Comparison of ENCODE assay signal across 8 cellular contexts in the genomic region with DNA sequence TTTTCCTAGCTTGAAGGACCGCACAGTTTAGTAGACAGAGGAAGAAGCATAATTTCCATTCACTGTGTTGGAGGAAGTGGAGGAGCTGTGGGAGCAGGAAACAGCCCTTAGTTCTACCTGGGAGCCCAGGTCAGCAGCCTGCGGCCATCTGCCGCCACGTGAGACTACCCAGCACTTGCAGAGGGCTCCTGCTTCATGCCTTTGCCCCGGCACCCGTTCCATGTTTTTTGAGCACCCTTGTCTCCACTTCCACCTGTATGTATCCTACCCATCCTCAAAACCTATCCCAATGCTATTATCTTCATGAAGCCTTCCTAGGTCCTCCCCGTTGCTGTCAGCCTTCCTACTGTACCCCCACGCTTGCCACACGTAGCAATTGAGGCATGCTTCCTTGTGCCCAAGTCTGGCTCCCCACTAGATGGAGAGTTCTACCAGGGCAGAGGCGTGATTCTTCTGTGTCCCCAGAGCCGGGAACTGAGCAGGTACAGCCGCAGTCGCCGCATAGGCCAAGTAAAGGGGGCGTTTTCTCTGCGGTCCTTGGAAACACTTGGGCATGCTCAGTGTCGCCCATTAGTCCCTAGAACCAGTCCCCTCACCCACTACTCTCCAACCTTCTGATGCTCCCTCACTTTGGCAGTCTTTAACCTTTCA. TPM values are rescaled to one million over a fixed set of nuclear protein-coding genes. Genes with fewer than 3 reads are reported as not detected.
A peak's percentile ranks its signal among the peaks of the same experiment; 100 is the strongest.
DNase-seq lines count a peak whose midpoint lies in the region; ATAC-seq and TF ChIP-seq lines count a peak whose summit lies in the region.

No MANE protein-coding gene starts in this region.

- H3K27ac ChIP-seq in RWPE2 (ENCODE audit: poor library complexity, severe bottlenecking) = peak overlapping the region; percentile 72
- H3K27ac ChIP-seq in esophagus squamous epithelium = peak overlapping the region; percentile 93 to 99 (median 96)

- TF ChIP-seq CTCF in RWPE2 (IDR thresholded peaks at IDR 0.05; ENCODE audit: poor library complexity, severe bottlenecking) (no peak), esophagus squamous epithelium (IDR thresholded peaks at IDR 0.05) (no peak)

- H3K4me1 ChIP-seq in RWPE2 (ENCODE audit: insufficient read depth, poor library complexity, severe bottlenecking) = peaks cover 34% of the 10 kb centered on the region
- H3K4me1 ChIP-seq in esophagus squamous epithelium = peaks cover 48 to 89% (median 56%) of the 10 kb centered on the region in 3 donors

- no peak for TF ChIP-seq POLR2A in esophagus squamous epithelium (IDR thresholded peaks at IDR 0.05)

- peak overlapping the region; percentile 76 for H3K27ac Mint-ChIP-seq in activated T-cell treated with anti-CD3 and anti-CD28 coated beads, Interleukin-2, amount 50 U/mL, for 72 hours

- H3K4me3 ChIP-seq in RWPE2 (ENCODE audit: severe bottlenecking) (peak overlapping the region; percentile 62), esophagus squamous epithelium (peak overlapping the region; percentile 71 to 96 (median 94))

- H3K36me3 Mint-ChIP-seq in activated T-cell treated with anti-CD3 and anti-CD28 coated beads, Interleukin-2, amount 50 U/mL, for 72 hours (ENCODE audit: insufficient read depth in 2 of 2) = peaks cover 7 to 12% of the 10 kb centered on the region in 2 donors

- H3K27me3 ChIP-seq in RWPE2 (ENCODE audit: insufficient read depth, poor library complexity, severe bottlenecking) (no peaks in the 10 kb centered on the region), esophagus squamous epithelium (no peaks in the 10 kb centered on the region)

- peak overlapping the region; percentile 96 to 99 for H3K4me3 Mint-ChIP-seq in activated T-cell treated with anti-CD3 and anti-CD28 coated beads, Interleukin-2, amount 50 U/mL, for 72 hours

- peaks cover 38% of the 10 kb centered on the region for H3K4me1 Mint-ChIP-seq in activated T-cell treated with anti-CD3 and anti-CD28 coated beads, Interleukin-2, amount 50 U/mL, for 72 hours (ENCODE audit: low read depth)

- 30 to 38% methylated on average over 14 to 17 of the region's 17 CpGs for WGBS in esophagus squamous epithelium, 2 donors

- no peaks in the 10 kb centered on the region for H3K9me3 Mint-ChIP-seq in activated T-cell treated with anti-CD3 and anti-CD28 coated beads, Interleukin-2, amount 50 U/mL, for 72 hours

- intact Hi-C loops in esophagus squamous epithelium (cut with DNase I) = no loop called here

- DNase-seq in activated T-cell treated with anti-CD3 and anti-CD28 coated beads, Interleukin-2, amount 50 U/mL, for 72 hours = no peak
- no peak for DNase-seq in activated T-cell treated with anti-CD3 and anti-CD28 coated beads, Interleukin-2, amount 50 U/mL, for 48 hours
- DNase-seq in RWPE2 (ENCODE audit: low spot score) = no peak
- DNase-seq in esophagus squamous epithelium (lab: John Stamatoyannopoulos, UW) = no peak
- DNase-seq in occipital lobe (lab: John Stamatoyannopoulos, UW) = peak; percentile 49
- DNase-seq in amniotic stem cell (lab: John Stamatoyannopoulos, UW) = no peak
- no peak for DNase-seq in activated CD8-positive, alpha-beta memory T cell treated with anti-CD3 and anti-CD28 coated beads, Interleukin-2, amount 50 U/mL, for 48 hours

- H3K27me3 Mint-ChIP-seq in activated T-cell treated with anti-CD3 and anti-CD28 coated beads, Interleukin-2, amount 50 U/mL, for 72 hours (ENCODE audit: low read depth) = no peaks in the 10 kb centered on the region

- H3K36me3 ChIP-seq in RWPE2 (ENCODE audit: low read depth) = peaks cover 9% of the 10 kb centered on the region; the same call in 1 of the 2 replicates
- no peaks in the 10 kb centered on the region for H3K36me3 ChIP-seq in esophagus squamous epithelium

- no peaks in the 10 kb centered on the region for H3K9me3 ChIP-seq in RWPE2 (ENCODE audit: severe bottlenecking)
- H3K9me3 ChIP-seq in esophagus squamous epithelium = no peaks in the 10 kb centered on the region

- ATAC-seq in activated T-cell treated with anti-CD3 and anti-CD28 coated beads, Interleukin-2, amount 50 U/mL, for 72 hours (replicated peaks in 1 of 2) = peak; percentile 21 to 27
- peak; percentile 9 for ATAC-seq in HG02938 (IDR thresholded peaks at IDR 0.05; ENCODE audit: unreplicated experiment)
- no peak for ATAC-seq in RWPE2 (ENCODE audit: low read depth)

RNA-seq across cellular contexts. Expression of a gene that starts 1.9 kb away (rescaled TPM):
- total RNA-seq in activated T-cell treated with anti-CD3 and anti-CD28 coated beads, Interleukin-2, amount 50 U/mL, for 72 hours = 10 to 100 TPM; 24.5 to 28.3 TPM
- total RNA-seq in esophagus squamous epithelium (10 to 100 TPM; 10.4 to 40.0 (median 23.2) TPM), occipital lobe (3.0 TPM)

RNA-seq across cellular contexts. Expression of a gene that starts 38.0 kb away (rescaled TPM):
- total RNA-seq in activated T-cell treated with anti-CD3 and anti-CD28 coated beads, Interleukin-2, amount 50 U/mL, for 72 hours = 1 to 10 TPM in 1 of 2 donors, under 1 TPM in 1; 0.99 to 1.4 TPM
- total RNA-seq in esophagus squamous epithelium = 1 to 10 TPM; 3.0 to 7.3 (median 4.7) TPM
- 7.2 TPM for total RNA-seq in occipital lobe

RNA-seq across cellular contexts. Expression of a gene that starts 50.4 kb away (rescaled TPM):
- 10 to 100 TPM; 19.5 to 20.4 TPM for total RNA-seq in activated T-cell treated with anti-CD3 and anti-CD28 coated beads, Interleukin-2, amount 50 U/mL, for 72 hours
- total RNA-seq in esophagus squamous epithelium (10 to 100 TPM; 38.9 to 59.3 (median 48.3) TPM), occipital lobe (93.9 TPM)

RNA-seq across cellular contexts. Expression of a gene that starts 54.6 kb away (rescaled TPM):
- 10 to 100 TPM; 89.9 to 98.0 TPM for total RNA-seq in activated T-cell treated with anti-CD3 and anti-CD28 coated beads, Interleukin-2, amount 50 U/mL, for 72 hours
- total RNA-seq in esophagus squamous epithelium (100 to 1,000 TPM in 3 of 4 donors, 10 to 100 TPM in 1; 70.1 to 169 (median 135) TPM), occipital lobe (183 TPM)

RNA-seq across cellular contexts. Expression of a gene that starts 59.6 kb away (rescaled TPM):
- total RNA-seq in activated T-cell treated with anti-CD3 and anti-CD28 coated beads, Interleukin-2, amount 50 U/mL, for 72 hours = 10 to 100 TPM; 21.4 to 31.0 TPM
- total RNA-seq in esophagus squamous epithelium = 10 to 100 TPM; 14.0 to 34.6 (median 27.7) TPM
- 15.9 TPM for total RNA-seq in occipital lobe
